In the genomic region with DNA sequence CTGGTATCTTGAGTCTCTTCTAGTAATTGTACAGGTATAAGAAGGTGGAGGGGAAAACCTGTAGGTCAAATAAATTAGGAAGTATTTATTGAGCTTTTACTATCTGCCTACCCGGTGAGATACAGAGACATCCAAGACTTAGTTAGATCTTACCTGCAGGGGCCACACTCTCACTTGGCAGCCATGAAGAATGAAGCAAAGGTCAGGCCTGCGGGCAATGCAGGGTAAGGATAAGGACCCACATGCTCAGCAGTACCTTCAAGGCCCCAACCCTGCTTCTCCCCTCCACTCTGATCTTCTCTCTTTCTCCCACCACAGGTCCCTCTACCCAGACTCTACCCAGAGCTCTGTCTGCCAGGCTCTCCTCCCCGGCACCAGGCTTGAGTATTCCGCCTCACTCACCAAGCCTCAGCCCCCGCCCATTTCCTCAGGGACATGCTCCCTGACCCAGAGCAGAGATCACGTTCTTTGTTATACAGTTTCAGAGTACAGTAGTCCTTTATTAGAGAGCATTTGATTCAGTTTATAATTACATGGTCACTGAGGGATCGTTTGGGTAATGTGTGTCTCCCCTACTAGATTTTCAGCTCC, we compare ENCODE assay signal across 1 cellular context.
TF ChIP-seq lines count a peak whose summit lies in the region.

No MANE protein-coding gene starts in this region.

TF ChIP-seq in HepG2, 621 proteins besides CTCF, POLR2A, EP300 and RAD21:
- TF ChIP-seq, protein P1, sequence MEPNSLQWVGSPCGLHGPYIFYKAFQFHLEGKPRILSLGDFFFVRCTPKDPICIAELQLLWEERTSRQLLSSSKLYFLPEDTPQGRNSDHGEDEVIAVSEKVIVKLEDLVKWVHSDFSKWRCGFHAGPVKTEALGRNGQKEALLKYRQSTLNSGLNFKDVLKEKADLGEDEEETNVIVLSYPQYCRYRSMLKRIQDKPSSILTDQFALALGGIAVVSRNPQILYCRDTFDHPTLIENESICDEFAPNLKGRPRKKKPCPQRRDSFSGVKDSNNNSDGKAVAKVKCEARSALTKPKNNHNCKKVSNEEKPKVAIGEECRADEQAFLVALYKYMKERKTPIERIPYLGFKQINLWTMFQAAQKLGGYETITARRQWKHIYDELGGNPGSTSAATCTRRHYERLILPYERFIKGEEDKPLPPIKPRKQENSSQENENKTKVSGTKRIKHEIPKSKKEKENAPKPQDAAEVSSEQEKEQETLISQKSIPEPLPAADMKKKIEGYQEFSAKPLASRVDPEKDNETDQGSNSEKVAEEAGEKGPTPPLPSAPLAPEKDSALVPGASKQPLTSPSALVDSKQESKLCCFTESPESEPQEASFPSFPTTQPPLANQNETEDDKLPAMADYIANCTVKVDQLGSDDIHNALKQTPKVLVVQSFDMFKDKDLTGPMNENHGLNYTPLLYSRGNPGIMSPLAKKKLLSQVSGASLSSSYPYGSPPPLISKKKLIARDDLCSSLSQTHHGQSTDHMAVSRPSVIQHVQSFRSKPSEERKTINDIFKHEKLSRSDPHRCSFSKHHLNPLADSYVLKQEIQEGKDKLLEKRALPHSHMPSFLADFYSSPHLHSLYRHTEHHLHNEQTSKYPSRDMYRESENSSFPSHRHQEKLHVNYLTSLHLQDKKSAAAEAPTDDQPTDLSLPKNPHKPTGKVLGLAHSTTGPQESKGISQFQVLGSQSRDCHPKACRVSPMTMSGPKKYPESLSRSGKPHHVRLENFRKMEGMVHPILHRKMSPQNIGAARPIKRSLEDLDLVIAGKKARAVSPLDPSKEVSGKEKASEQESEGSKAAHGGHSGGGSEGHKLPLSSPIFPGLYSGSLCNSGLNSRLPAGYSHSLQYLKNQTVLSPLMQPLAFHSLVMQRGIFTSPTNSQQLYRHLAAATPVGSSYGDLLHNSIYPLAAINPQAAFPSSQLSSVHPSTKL (CRISPR knock-in tag; IDR thresholded peaks at IDR 0.05) = peak; percentile 29; the same call in 1 of the 2 replicates
- TF ChIP-seq, protein P2, sequence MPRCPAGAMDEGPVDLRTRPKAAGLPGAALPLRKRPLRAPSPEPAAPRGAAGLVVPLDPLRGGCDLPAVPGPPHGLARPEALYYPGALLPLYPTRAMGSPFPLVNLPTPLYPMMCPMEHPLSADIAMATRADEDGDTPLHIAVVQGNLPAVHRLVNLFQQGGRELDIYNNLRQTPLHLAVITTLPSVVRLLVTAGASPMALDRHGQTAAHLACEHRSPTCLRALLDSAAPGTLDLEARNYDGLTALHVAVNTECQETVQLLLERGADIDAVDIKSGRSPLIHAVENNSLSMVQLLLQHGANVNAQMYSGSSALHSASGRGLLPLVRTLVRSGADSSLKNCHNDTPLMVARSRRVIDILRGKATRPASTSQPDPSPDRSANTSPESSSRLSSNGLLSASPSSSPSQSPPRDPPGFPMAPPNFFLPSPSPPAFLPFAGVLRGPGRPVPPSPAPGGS (CRISPR knock-in tag; IDR thresholded peaks at IDR 0.05) = no peak
